ENCODE assay signal across 8 cellular contexts in the genomic region with DNA sequence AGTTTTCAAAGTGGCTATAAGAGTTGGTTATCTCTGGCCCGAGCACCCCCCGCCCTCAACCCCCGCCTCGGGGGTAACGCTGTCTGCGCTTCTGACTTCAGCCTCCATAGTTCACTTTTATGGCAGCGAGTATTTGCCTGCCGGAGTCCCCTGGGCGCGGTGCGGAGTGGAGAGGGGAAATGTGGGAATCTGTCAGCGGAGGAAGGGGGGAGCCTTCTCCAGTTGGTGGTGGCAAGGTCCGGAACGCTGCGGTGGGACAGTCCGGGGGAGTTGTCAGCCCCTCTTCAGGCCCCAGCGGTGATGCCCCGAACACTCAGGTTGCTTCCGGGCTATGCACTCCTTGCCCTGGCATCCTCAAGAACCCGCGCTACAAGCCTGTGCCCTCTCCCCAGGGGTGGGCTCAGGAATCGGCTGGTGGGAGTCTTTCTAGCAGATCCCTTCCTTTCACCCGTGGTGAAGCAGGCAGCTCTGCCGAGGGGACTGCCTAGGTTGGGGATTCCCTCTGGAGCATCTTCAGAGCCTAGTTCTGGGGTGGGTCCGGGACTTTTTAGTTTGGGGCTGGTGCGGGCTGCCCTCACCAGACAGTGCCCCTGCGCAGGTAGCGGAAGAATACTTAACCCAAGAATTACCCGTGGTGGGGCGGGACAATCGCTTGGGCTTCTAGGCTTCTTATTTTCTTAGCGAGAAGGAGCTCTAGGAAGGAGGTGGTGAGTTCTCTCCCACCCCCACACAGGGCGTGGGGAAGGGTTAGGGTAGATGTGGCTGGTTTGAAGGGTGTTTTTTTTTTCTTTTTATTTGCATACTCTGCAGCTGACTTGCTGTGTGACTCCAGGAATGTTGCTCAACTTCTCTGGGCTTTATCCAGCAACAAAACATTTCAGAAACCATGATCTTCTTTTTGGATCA. TPM values are rescaled to one million over a fixed set of nuclear protein-coding genes. Genes with fewer than 3 reads are reported as not detected.
DNase-seq lines count a peak whose midpoint lies in the region; ATAC-seq and TF ChIP-seq lines count a peak whose summit lies in the region.

No MANE protein-coding gene starts in this region.

- H3K4me3 Mint-ChIP-seq in activated T-helper 1 cell treated with anti-CD3 and anti-CD28 coated beads, Interleukin-12 subunit alpha, Interleukin-12 subunit beta, Interleukin-2, Interleukin-4 antibody, amounts not matched to agents 30 ng/mL and 10 ng/mL and 1 ng/mL, durations not matched to agents 14 hours and 24 hours and 36 hours: peak overlapping the region; percentile 86
- H3K4me3 Mint-ChIP-seq in immature natural killer cell: peak overlapping the region; percentile 69 to 84 (median 78)

- H3K27me3 Mint-ChIP-seq in activated T-helper 1 cell treated with anti-CD3 and anti-CD28 coated beads, Interleukin-12 subunit alpha, Interleukin-12 subunit beta, Interleukin-2, Interleukin-4 antibody, amounts not matched to agents 30 ng/mL and 10 ng/mL and 1 ng/mL, durations not matched to agents 14 hours and 24 hours and 36 hours (ENCODE audit: insufficient read depth): peaks cover 56% of the 10 kb centered on the region
- peaks cover 18 to 34% (median 24%) of the 10 kb centered on the region in 3 donors for H3K27me3 Mint-ChIP-seq in immature natural killer cell (ENCODE audit: low read depth in 3 of 3)

- peaks cover 55 to 89% (median 83%) of the 10 kb centered on the region in 4 donors for H3K4me1 ChIP-seq in stomach

- H3K36me3 Mint-ChIP-seq in activated T-helper 1 cell treated with anti-CD3 and anti-CD28 coated beads, Interleukin-12 subunit alpha, Interleukin-12 subunit beta, Interleukin-2, Interleukin-4 antibody, amounts not matched to agents 30 ng/mL and 10 ng/mL and 1 ng/mL, durations not matched to agents 14 hours and 24 hours and 36 hours (ENCODE audit: low read depth): no peaks in the 10 kb centered on the region
- no peaks in the 10 kb centered on the region for H3K36me3 Mint-ChIP-seq in immature natural killer cell

- no peak for TF ChIP-seq POLR2A in stomach (IDR thresholded peaks at IDR 0.05)

- no peak for ATAC-seq in GM19023 (IDR thresholded peaks at IDR 0.05; ENCODE audit: unreplicated experiment)

- intact Hi-C loops in activated T-helper 1 cell treated with anti-CD3 and anti-CD28 coated beads, Interleukin-12 subunit alpha, Interleukin-12 subunit beta, Interleukin-2, Interleukin-4 antibody, amounts not matched to agents 30 ng/mL and 10 ng/mL and 1 ng/mL, durations not matched to agents 14 hours and 24 hours and 36 hours (cut with micrococcal nuclease): no loop called here
- intact Hi-C loops in stomach (cut with DNase I; ENCODE audit: low total_unique reads): loop anchor here (10.0 kb wide), 1 partner anchor 59 kb away; no protein-coding TSS in a partner anchor

- peak overlapping the region; percentile 62 to 92 (median 82) for H3K4me3 ChIP-seq in stomach

- H3K36me3 ChIP-seq in stomach: peaks cover 0 to 4% (median 0%) of the 10 kb centered on the region in 4 donors

- no peak for TF ChIP-seq EP300 in stomach (IDR thresholded peaks at IDR 0.05)

- no peaks in the 10 kb centered on the region for H3K9me3 ChIP-seq in stomach

- no peak for TF ChIP-seq CTCF in stomach (IDR thresholded peaks at IDR 0.05)

- H3K4me1 Mint-ChIP-seq in activated T-helper 1 cell treated with anti-CD3 and anti-CD28 coated beads, Interleukin-12 subunit alpha, Interleukin-12 subunit beta, Interleukin-2, Interleukin-4 antibody, amounts not matched to agents 30 ng/mL and 10 ng/mL and 1 ng/mL, durations not matched to agents 14 hours and 24 hours and 36 hours (ENCODE audit: low read depth): peaks cover 13% of the 10 kb centered on the region
- peaks cover 17 to 18% of the 10 kb centered on the region in 2 donors for H3K4me1 Mint-ChIP-seq in immature natural killer cell

- peaks cover 0 to 52% (median 26%) of the 10 kb centered on the region in 3 donors for H3K27me3 ChIP-seq in stomach

- WGBS in stomach, 5 donors: 2 to 3% (median 2%) methylated on average over 12 to 33 of the region's 33 CpGs

- H3K27ac Mint-ChIP-seq in activated T-helper 1 cell treated with anti-CD3 and anti-CD28 coated beads, Interleukin-12 subunit alpha, Interleukin-12 subunit beta, Interleukin-2, Interleukin-4 antibody, amounts not matched to agents 30 ng/mL and 10 ng/mL and 1 ng/mL, durations not matched to agents 14 hours and 24 hours and 36 hours: no peak overlapping the region
- no peak overlapping the region for H3K27ac Mint-ChIP-seq in immature natural killer cell

- H3K27ac ChIP-seq in stomach: peak overlapping the region in 4 of 5 donors; percentile 74 to 87 (median 80)

- no peaks in the 10 kb centered on the region for H3K9me3 Mint-ChIP-seq in activated T-helper 1 cell treated with anti-CD3 and anti-CD28 coated beads, Interleukin-12 subunit alpha, Interleukin-12 subunit beta, Interleukin-2, Interleukin-4 antibody, amounts not matched to agents 30 ng/mL and 10 ng/mL and 1 ng/mL, durations not matched to agents 14 hours and 24 hours and 36 hours
- no peaks in the 10 kb centered on the region for H3K9me3 Mint-ChIP-seq in immature natural killer cell

- peak; percentile 80 for DNase-seq in DMS 273 (lab: John Stamatoyannopoulos, UW; ENCODE audit: unreplicated experiment)
- no peak for DNase-seq in DMS 273 treated with DMSO at 0.1 percent for 48 hours (lab: John Stamatoyannopoulos, UW)
- peak; percentile 9 for DNase-seq in activated T-helper 1 cell treated with anti-CD3 and anti-CD28 coated beads, Interleukin-12 subunit alpha, Interleukin-12 subunit beta, Interleukin-2, Interleukin-4 antibody, amounts not matched to agents 30 ng/mL and 10 ng/mL and 1 ng/mL, durations not matched to agents 14 hours and 24 hours and 36 hours (ENCODE audit: low spot score)
- DNase-seq in immature natural killer cell: no peak
- DNase-seq in stomach: no peak
- no peak for DNase-seq in amniotic stem cell (lab: John Stamatoyannopoulos, UW)
- DNase-seq in DMS153 treated with DMSO at 0.1 percent for 48 hours (lab: John Stamatoyannopoulos, UW; ENCODE audit: unreplicated experiment): no peak

RNA-seq across cellular contexts. Expression of a gene that starts 1.6 kb away (rescaled TPM):
- total RNA-seq in activated T-helper 1 cell treated with anti-CD3 and anti-CD28 coated beads, Interleukin-12 subunit alpha, Interleukin-12 subunit beta, Interleukin-2, Interleukin-4 antibody, amounts not matched to agents 30 ng/mL and 10 ng/mL and 1 ng/mL, durations not matched to agents 14 hours and 24 hours and 36 hours: 0.29 and 0.47 TPM in 2 replicates
- not detected for polyA plus RNA-seq in immature natural killer cell
- 10 to 100 TPM in 2 of 5 donors, 1 to 10 TPM in 3; 2.3 to 23.2 (median 9.7) TPM for total RNA-seq in stomach
- 10 to 100 TPM; 11.3 to 20.0 (median 15.3) TPM for polyA plus RNA-seq in stomach

Comparison
In these comparisons a context has a peak if more than half of its experiments do, and no peak if none do; other contexts are left out.
1. DNase-seq: peak in DMS 273 (single experiment) and activated T-helper 1 cell treated with anti-CD3 and anti-CD28 coated beads, Interleukin-12 subunit alpha, Interleukin-12 subunit beta, Interleukin-2, Interleukin-4 antibody, amounts not matched to agents 30 ng/mL and 10 ng/mL and 1 ng/mL, durations not matched to agents 14 hours and 24 hours and 36 hours (single experiment); none in DMS 273 treated with DMSO at 0.1 percent for 48 hours (single experiment), immature natural killer cell (0 of 3), stomach (single experiment), amniotic stem cell (single experiment) and DMS153 treated with DMSO at 0.1 percent for 48 hours (single experiment).